ENCODE assay signal across 23 cellular contexts in the genomic region with DNA sequence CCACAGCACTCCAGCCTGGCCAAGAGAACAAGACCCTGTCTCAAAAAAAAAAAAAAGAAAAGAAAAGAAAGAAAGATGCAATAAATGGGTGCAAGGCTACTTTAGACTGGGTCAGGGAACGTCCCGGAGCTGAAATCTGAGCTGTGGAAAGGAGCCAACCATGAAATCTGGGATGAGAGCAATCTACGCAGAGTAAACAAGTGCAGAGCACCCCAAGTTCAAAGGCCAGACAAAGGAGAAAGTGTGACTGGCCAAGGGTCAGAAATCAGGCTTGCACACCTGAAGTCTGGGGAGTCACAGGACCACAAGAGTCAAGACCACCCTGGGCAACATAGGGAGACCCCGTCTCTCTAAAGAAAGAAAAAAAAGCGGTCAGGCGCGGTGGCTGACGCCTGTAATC. TPM values are rescaled to one million over a fixed set of nuclear protein-coding genes. Genes with fewer than 3 reads are reported as not detected.
"Had no signal": no experiment of that assay in that cellular context is flagged by ENCODE, and none has a peak within 500 bp of the region (broad histone marks: within the 10 kb centered on the region; RNA-seq: fewer than 3 reads in every experiment).

No MANE protein-coding gene starts in this region.

- H3K27ac Mint-ChIP-seq: activated CD4-positive, alpha-beta T cell treated with anti-CD3 and anti-CD28 coated beads, Interleukin-2, amount 10 ng/mL, durations not matched to agents 7 days and 5 days; activated T-helper 1 cell treated with anti-CD3 and anti-CD28 coated beads, Interleukin-12 subunit alpha, Interleukin-12 subunit beta, Interleukin-2, Interleukin-4 antibody, amounts not matched to agents 30 ng/mL and 10 ng/mL and 1 ng/mL, durations not matched to agents 14 hours and 24 hours and 36 hours; dendritic cell treated with granulocyte-macrophage colony-stimulating factor and Interleukin-4, amounts not matched to agents 40 ng/mL and 50 ng/mL, for 4 days; memory B cell; type B pancreatic cell had no signal

- H3K27ac ChIP-seq: adrenal gland, esophagus squamous epithelium, heart right ventricle had no signal

- H3K4me3 ChIP-seq: adrenal gland, esophagus squamous epithelium, heart right ventricle had no signal

- H3K9me3 ChIP-seq: adrenal gland, esophagus squamous epithelium, heart right ventricle had no signal

- ATAC-seq: activated naive CD4-positive, alpha-beta T cell treated with anti-CD3 and anti-CD28 coated beads, Interleukin-2, amount 50 U/mL, for 72 hours; heart right ventricle; left ventricle myocardium superior; naive thymus-derived CD4-positive, alpha-beta T cell; stimulated activated naive CD8-positive, alpha-beta T cell treated with anti-CD3 and anti-CD28 coated beads, Interleukin-15, amount 100 ng/mL, for 72 hours had no signal

- DNase-seq: activated CD4-positive, alpha-beta T cell treated with anti-CD3 and anti-CD28 coated beads, Interleukin-2, amount 10 ng/mL, durations not matched to agents 7 days and 5 days; activated CD4-positive, CD25-positive, alpha-beta regulatory T cell; activated gamma-delta T cell treated with Interleukin-2 at 50 U/mL for 16 hours; activated T-cell treated with anti-CD3 and anti-CD28 coated beads for 4 hours; adrenal gland; effector CD8-positive, alpha-beta T cell; esophagus squamous epithelium; heart right ventricle; kidney glomerular epithelial cell; left ventricle myocardium superior; naive thymus-derived CD4-positive, alpha-beta T cell; occipital lobe; stimulated activated naive CD8-positive, alpha-beta T cell treated with anti-CD3 and anti-CD28 coated beads, Interleukin-15, amount 100 ng/mL, for 72 hours; T1000 had no signal

- FAIRE-seq: astrocyte had no signal

- H3K36me3 ChIP-seq: adrenal gland had no signal

- H3K27me3 Mint-ChIP-seq: activated CD4-positive, alpha-beta T cell treated with anti-CD3 and anti-CD28 coated beads, Interleukin-2, amount 10 ng/mL, durations not matched to agents 7 days and 5 days; dendritic cell treated with granulocyte-macrophage colony-stimulating factor and Interleukin-4, amounts not matched to agents 40 ng/mL and 50 ng/mL, for 4 days; memory B cell; naive thymus-derived CD4-positive, alpha-beta T cell; stimulated activated naive CD8-positive, alpha-beta T cell treated with anti-CD3 and anti-CD28 coated beads, Interleukin-15, amount 100 ng/mL, for 72 hours; type B pancreatic cell had no signal

- H3K27me3 ChIP-seq: adrenal gland, esophagus squamous epithelium, heart right ventricle had no signal

- H3K4me3 Mint-ChIP-seq: dendritic cell treated with granulocyte-macrophage colony-stimulating factor and Interleukin-4, amounts not matched to agents 40 ng/mL and 50 ng/mL, for 4 days; memory B cell; type B pancreatic cell had no signal

- H3K9me3 Mint-ChIP-seq: activated CD4-positive, alpha-beta T cell treated with anti-CD3 and anti-CD28 coated beads, Interleukin-2, amount 10 ng/mL, durations not matched to agents 7 days and 5 days; activated naive CD4-positive, alpha-beta T cell treated with anti-CD3 and anti-CD28 coated beads, Interleukin-2, amount 50 U/mL, for 72 hours; activated T-helper 1 cell treated with anti-CD3 and anti-CD28 coated beads, Interleukin-12 subunit alpha, Interleukin-12 subunit beta, Interleukin-2, Interleukin-4 antibody, amounts not matched to agents 30 ng/mL and 10 ng/mL and 1 ng/mL, durations not matched to agents 14 hours and 24 hours and 36 hours; dendritic cell treated with granulocyte-macrophage colony-stimulating factor and Interleukin-4, amounts not matched to agents 40 ng/mL and 50 ng/mL, for 4 days; memory B cell; naive thymus-derived CD4-positive, alpha-beta T cell; stimulated activated naive CD8-positive, alpha-beta T cell treated with anti-CD3 and anti-CD28 coated beads, Interleukin-15, amount 100 ng/mL, for 72 hours; type B pancreatic cell had no signal

RNA-seq across cellular contexts. Expression of a gene that starts 17.1 kb away (rescaled TPM):
- total RNA-seq: activated CD4-positive, alpha-beta T cell treated with anti-CD3 and anti-CD28 coated beads, Interleukin-2, amount 10 ng/mL, durations not matched to agents 7 days and 5 days; activated T-helper 1 cell treated with anti-CD3 and anti-CD28 coated beads, Interleukin-12 subunit alpha, Interleukin-12 subunit beta, Interleukin-2, Interleukin-4 antibody, amounts not matched to agents 30 ng/mL and 10 ng/mL and 1 ng/mL, durations not matched to agents 14 hours and 24 hours and 36 hours; adrenal gland; astrocyte; chondrocyte; heart right ventricle; left ventricle myocardium superior; naive thymus-derived CD4-positive, alpha-beta T cell; occipital lobe; posterior vena cava; temporal lobe had no signal
